In the genomic region with DNA sequence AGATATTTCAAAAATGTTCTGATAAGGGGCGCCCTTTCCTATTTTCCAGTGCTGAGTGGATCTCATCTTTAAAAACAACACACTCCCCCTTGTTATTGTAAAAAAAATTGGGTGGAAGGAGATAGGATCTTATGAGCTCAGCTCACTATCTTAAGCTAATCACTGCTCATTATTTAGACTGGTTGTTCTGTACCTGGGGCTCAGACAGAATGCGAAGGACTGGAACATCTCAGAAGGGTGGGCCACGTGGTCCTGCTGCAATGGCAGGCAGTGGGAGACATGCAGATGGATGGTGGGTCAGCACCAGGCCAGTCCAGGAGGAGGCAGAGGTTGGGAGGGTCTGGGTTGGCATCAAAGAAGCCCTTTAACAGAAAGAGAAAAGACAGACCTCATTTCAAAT, we compare ENCODE assay signal across 1 cellular context.
TF ChIP-seq lines count a peak whose summit lies in the region.

No MANE protein-coding gene starts in this region.

TF ChIP-seq in SK-N-SH, 30 proteins besides CTCF, POLR2A, EP300 and RAD21 (continued from another document):
- TF ChIP-seq CHD2 (IDR thresholded peaks at IDR 0.05; ENCODE audit: low read length, partially characterized antibody) (peak; percentile 59), USF2 (IDR thresholded peaks at IDR 0.05; ENCODE audit: borderline replicate concordance, low read depth, low read length) (no peak), GATA2 (CRISPR knock-in tag; IDR thresholded peaks at IDR 0.05) (peak; percentile 96)
TF ChIP-seq in SK-N-SH: peak in this region for 5.
